12 cellular contexts compared by ENCODE assay signal in the genomic region with DNA sequence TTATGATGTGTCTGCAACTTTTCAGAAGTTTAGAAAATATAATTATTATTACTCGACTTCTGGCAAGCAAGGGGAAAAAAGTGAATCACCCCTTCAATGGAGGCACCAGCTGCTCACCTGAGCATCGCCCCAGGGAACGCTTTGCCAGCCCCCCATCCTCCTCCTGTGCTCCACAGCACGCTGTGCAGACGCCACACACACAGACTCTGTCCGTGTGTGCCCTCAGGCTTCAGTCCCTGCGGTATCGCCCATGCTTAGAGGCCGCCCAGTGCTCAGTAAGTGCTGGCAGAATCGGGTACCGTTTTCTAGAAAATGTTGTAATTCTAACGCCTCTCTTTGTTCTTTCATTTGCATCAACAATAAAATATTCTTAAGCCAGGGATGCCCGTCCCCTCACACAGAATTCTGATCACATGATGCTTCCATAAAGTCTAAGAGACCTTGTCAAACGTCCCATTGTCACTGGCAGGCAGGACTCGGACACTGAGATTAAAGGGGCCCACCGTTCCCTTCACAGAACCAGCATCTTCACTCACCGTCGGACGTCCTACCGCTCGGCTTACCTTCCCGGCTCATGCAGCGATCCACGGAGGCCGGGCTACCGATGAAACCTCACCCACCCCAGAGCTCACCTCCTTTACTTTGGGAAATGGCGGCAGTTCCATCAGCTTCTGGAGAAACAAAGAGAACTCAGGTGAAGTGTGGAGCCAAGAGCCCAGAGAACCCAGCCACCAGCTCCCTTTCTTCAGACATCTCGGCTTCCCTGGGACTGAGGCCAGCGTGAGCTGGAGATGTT.
"Had no signal": no experiment of that assay in that cellular context is flagged by ENCODE, and none has a peak within 500 bp of the region (broad histone marks: within the 10 kb centered on the region; RNA-seq: fewer than 3 reads in every experiment).

No MANE protein-coding gene starts in this region.

- DNase-seq: activated B cell treated with CpG ODN at 0.5 μM for 24 hours; activated naive CD4-positive, alpha-beta T cell treated with anti-CD3 and anti-CD28 coated beads for 36 hours; central memory CD4-positive, alpha-beta T cell; left cardiac atrium; mammary epithelial cell; small intestine; stomach; uterus had no signal

- H3K4me3 Mint-ChIP-seq: activated B cell treated with CpG ODN at 0.5 μM for 24 hours; activated naive CD4-positive, alpha-beta T cell treated with anti-CD3 and anti-CD28 coated beads for 36 hours; activated T-helper 1 cell treated with anti-CD3 and anti-CD28 coated beads, Interleukin-12 subunit alpha, Interleukin-12 subunit beta, Interleukin-2, Interleukin-4 antibody, amounts not matched to agents 30 ng/mL and 10 ng/mL and 1 ng/mL, durations not matched to agents 14 hours and 24 hours and 36 hours; T-helper 1 cell treated with Interleukin-12 subunit alpha and Interleukin-12 subunit beta and Interleukin-4 antibody, amounts not matched to agents 30 μg/mL and 1 μg/mL, for 36 hours had no signal

- H3K27ac ChIP-seq: body of pancreas, pancreas, stomach, uterus had no signal

- H3K4me3 ChIP-seq: body of pancreas, pancreas, stomach, uterus had no signal

- ATAC-seq: body of pancreas, left cardiac atrium, pancreas had no signal

- H3K9me3 Mint-ChIP-seq: activated B cell treated with CpG ODN at 0.5 μM for 24 hours had no signal

- H3K36me3 ChIP-seq: pancreas, stomach, uterus had no signal

- H3K4me1 Mint-ChIP-seq: activated B cell treated with CpG ODN at 0.5 μM for 24 hours had no signal

- H3K4me1 ChIP-seq: body of pancreas, pancreas, uterus had no signal

- H3K27ac Mint-ChIP-seq: activated B cell treated with CpG ODN at 0.5 μM for 24 hours; activated naive CD4-positive, alpha-beta T cell treated with anti-CD3 and anti-CD28 coated beads for 36 hours; activated T-helper 1 cell treated with anti-CD3 and anti-CD28 coated beads, Interleukin-12 subunit alpha, Interleukin-12 subunit beta, Interleukin-2, Interleukin-4 antibody, amounts not matched to agents 30 ng/mL and 10 ng/mL and 1 ng/mL, durations not matched to agents 14 hours and 24 hours and 36 hours; T-helper 1 cell treated with Interleukin-12 subunit alpha and Interleukin-12 subunit beta and Interleukin-4 antibody, amounts not matched to agents 30 μg/mL and 1 μg/mL, for 36 hours had no signal

- H3K27me3 ChIP-seq: body of pancreas, pancreas, stomach, uterus had no signal

- H3K9me3 ChIP-seq: body of pancreas, pancreas, stomach, uterus had no signal
